Comparison of ENCODE assay signal across 8 cellular contexts in the genomic region with DNA sequence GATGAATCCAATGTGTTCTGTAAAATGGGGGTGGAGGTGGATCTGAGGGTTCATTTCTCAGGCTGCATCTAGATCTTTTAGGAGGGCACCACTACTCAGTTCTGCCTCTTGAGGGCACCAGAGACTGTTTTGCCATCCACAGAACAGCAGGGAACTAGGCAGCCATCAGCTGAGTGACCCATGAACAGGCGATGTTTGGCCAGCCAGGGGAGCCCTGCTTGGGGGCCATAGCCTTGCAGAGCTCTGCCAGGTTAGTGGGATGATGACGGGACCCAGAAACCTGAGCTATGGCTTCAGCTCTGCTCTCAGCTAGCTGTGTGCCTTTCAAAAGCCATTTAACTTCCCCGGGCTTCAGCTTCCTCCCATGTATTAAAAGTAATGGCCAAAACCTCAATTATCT. TPM values are rescaled to one million over a fixed set of nuclear protein-coding genes. Genes with fewer than 3 reads are reported as not detected.
A peak's percentile ranks its signal among the peaks of the same experiment; 100 is the strongest.
DNase-seq lines count a peak whose midpoint lies in the region; FAIRE-seq and TF ChIP-seq lines count a peak whose summit lies in the region.

No MANE protein-coding gene starts in this region.

- H3K27ac ChIP-seq in endothelial cell of umbilical vein (ENCODE audit: insufficient read depth, low read depth, low read length) (no peak overlapping the region), transverse colon (no peak overlapping the region)

- CTCF ChIA-PET in endothelial cell of umbilical vein (lab: Charles Lee), result interaction anchor here (0.5 to 2.7 kb wide), 60 partner anchors 10 to 744 kb away, joined by 3 to 85 read pairs (median 4); a partner anchor contains a TSS

- peak; percentile 92 for FAIRE-seq in endothelial cell of umbilical vein (lab: Jason Lieb, UNC)

- no peak overlapping the region for H3K4me2 ChIP-seq in endothelial cell of umbilical vein (ENCODE audit: insufficient read depth, low read length)

- in situ Hi-C loops in transverse colon (cut with MboI; ENCODE audit: low pct_ligation_motif_present in 1 of 4, low pct_unique_long_range_greater_than_20kb in 1 of 4, low sequenced_read_pairs in 3 of 4), result loop anchor here (10.0 kb wide), 3 partner anchors 219 to 339 kb away; a partner anchor contains a TSS

- dilution Hi-C loops in endothelial cell of umbilical vein (cut with MboI; ENCODE audit: extremely low pct_ligation_motif_present, low sequenced_read_pairs), result no loop called here

- WGBS in transverse colon (ENCODE audit: low coverage in 1 of 2), 2 donors, result 30% methylated on average over 3 of the region's 3 CpGs; no CpG with 5 or more reads in 1 of the 2 donors

- TF ChIP-seq POLR2A in endothelial cell of umbilical vein (IDR thresholded peaks at IDR 0.05; ENCODE audit: low read depth, low read length) (no peak), transverse colon (IDR thresholded peaks at IDR 0.05) (no peak)

- TF ChIP-seq EP300 in transverse colon (IDR thresholded peaks at IDR 0.05; ENCODE audit: low read depth), result no peak

- no peaks in the 10 kb centered on the region for H4K20me1 ChIP-seq in endothelial cell of umbilical vein (replicated peaks; ENCODE audit: control insufficient read depth, extremely low read depth, insufficient read depth, low read length)

- H3K36me3 ChIP-seq in endothelial cell of umbilical vein (ENCODE audit: control insufficient read depth in 2 of 2, extremely low read depth in 1 of 2, insufficient read depth in 2 of 2, low read length in 2 of 2) (no peaks in the 10 kb centered on the region), transverse colon (no peaks in the 10 kb centered on the region)

- H3K4me1 ChIP-seq in endothelial cell of umbilical vein (ENCODE audit: control insufficient read depth, extremely low read depth, insufficient read depth, low read length), result peaks cover 13% of the 10 kb centered on the region
- peaks cover 0 to 5% (median 0%) of the 10 kb centered on the region in 4 donors for H3K4me1 ChIP-seq in transverse colon

- H3K9me3 ChIP-seq in endothelial cell of umbilical vein (replicated peaks; ENCODE audit: control insufficient read depth, insufficient read depth, low read length), result no peaks in the 10 kb centered on the region
- no peaks in the 10 kb centered on the region for H3K9me3 ChIP-seq in transverse colon

- no peaks in the 10 kb centered on the region for H3K9me1 ChIP-seq in endothelial cell of umbilical vein (replicated peaks; ENCODE audit: control insufficient read depth, extremely low read depth, insufficient read depth, low read length)

- H3K27me3 ChIP-seq in endothelial cell of umbilical vein (ENCODE audit: control insufficient read depth in 2 of 2, insufficient read depth in 2 of 2, low read length in 2 of 2) (no peaks in the 10 kb centered on the region), transverse colon (no peaks in the 10 kb centered on the region)

- TF ChIP-seq CTCF in endothelial cell of umbilical vein (IDR thresholded peaks at IDR 0.05; ENCODE audit: extremely low read depth in 1 of 2, insufficient read depth in 1 of 2, low read depth in 1 of 2, low read length in 2 of 2), result peak; percentile 86 to 88
- TF ChIP-seq CTCF in transverse colon (IDR thresholded peaks at IDR 0.05), result peak; percentile 83 to 93 (median 86)

- H3K4me3 ChIP-seq in endothelial cell of umbilical vein (replicated peaks in 1 of 3; ENCODE audit: insufficient read depth in 1 of 3, low read depth in 1 of 3, low read length in 3 of 3) (no peak overlapping the region), transverse colon (no peak overlapping the region)

- DNase-seq in activated gamma-delta T cell treated with Interleukin-2 at 50 U/mL for 16 hours, result peak; percentile 29
- no peak for DNase-seq in activated gamma-delta T cell (lab: John Stamatoyannopoulos, UW)
- peak; percentile 54 for DNase-seq in HK-2 (ENCODE audit: unreplicated experiment)
- DNase-seq in NCI-H82 (lab: John Stamatoyannopoulos, UW), result peak; percentile 90
- DNase-seq in activated CD8-positive, alpha-beta memory T cell treated with anti-CD3 and anti-CD28 coated beads for 1 hour (ENCODE audit: extremely low read depth in 1 of 2, low read depth in 1 of 2), result peak; percentile 5 to 7
- DNase-seq in endothelial cell of umbilical vein (ENCODE audit: low read depth, low spot score), result peak; percentile 83
- DNase-seq in middle frontal gyrus (ENCODE audit: extremely low spot score, low spot score), result peak; percentile 52
- peak; percentile 72 for DNase-seq in transverse colon

- BruUV-seq in endothelial cell of umbilical vein (replicated peaks; lab: Mats Ljungman, UMichigan), result no TSS peak

- intact Hi-C loops in endothelial cell of umbilical vein (cut with micrococcal nuclease) (loop anchor here (1.0 to 5.0 kb wide), 7 partner anchors 174 to 556 kb away; a partner anchor contains a TSS), transverse colon (cut with DNase I; ENCODE audit: low total_unique reads) (loop anchor here (5.0 kb wide), 2 partner anchors 221 to 341 kb away; no protein-coding TSS in a partner anchor)

- POLR2A ChIA-PET in endothelial cell of umbilical vein (lab: Charles Lee), result no interaction called here

- H2AFZ ChIP-seq in endothelial cell of umbilical vein (ENCODE audit: low read depth, low read length), result no peak overlapping the region

- no peak overlapping the region for H3K9ac ChIP-seq in endothelial cell of umbilical vein (replicated peaks; ENCODE audit: extremely low read depth, insufficient read depth, low read length)

- H3K79me2 ChIP-seq in endothelial cell of umbilical vein (ENCODE audit: control insufficient read depth, insufficient read depth, low read length), result no peaks in the 10 kb centered on the region

TF ChIP-seq in endothelial cell of umbilical vein, 7 proteins besides CTCF, POLR2A, EP300 and RAD21:
- TF ChIP-seq JUN (IDR thresholded peaks at IDR 0.05; ENCODE audit: borderline replicate concordance, insufficient read depth, insufficient read length, low read depth), result no peak
- TF ChIP-seq EZH2 (IDR thresholded peaks at IDR 0.05; ENCODE audit: borderline replicate concordance, low read depth, low read length, severe bottlenecking), result no peak
- no peak for TF ChIP-seq POLR2AphosphoS5 (IDR thresholded peaks at IDR 0.05; ENCODE audit: insufficient read depth, low read depth, low read length)
- no peak for TF ChIP-seq GATA2 (IDR thresholded peaks at IDR 0.05; ENCODE audit: insufficient read depth, insufficient read length, low read depth, low read length)
- TF ChIP-seq, protein P1, sequence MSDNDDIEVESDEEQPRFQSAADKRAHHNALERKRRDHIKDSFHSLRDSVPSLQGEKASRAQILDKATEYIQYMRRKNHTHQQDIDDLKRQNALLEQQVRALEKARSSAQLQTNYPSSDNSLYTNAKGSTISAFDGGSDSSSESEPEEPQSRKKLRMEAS (IDR thresholded peaks at IDR 0.05; ENCODE audit: insufficient read depth, insufficient read length), result no peak
- no peak for TF ChIP-seq FOS (IDR thresholded peaks at IDR 0.05; ENCODE audit: borderline replicate concordance, insufficient read depth, low read length)
- TF ChIP-seq MYC (IDR thresholded peaks at IDR 0.05; ENCODE audit: low read depth, low read length), result no peak

RNA-seq across cellular contexts. Expression of a gene that starts 13.4 kb away (rescaled TPM):
- 3.2 and 5.4 TPM in 2 replicates for total RNA-seq in endothelial cell of umbilical vein
- polyA plus RNA-seq in endothelial cell of umbilical vein, result 0.62 and 1.3 TPM in 2 replicates
- 0.65 and 1.0 TPM in 2 replicates for polyA plus RNA-seq in endothelial cell of umbilical vein (2011; cell fraction: cytosol; rRNA removed)
- polyA plus RNA-seq in endothelial cell of umbilical vein (2011; cell fraction: nucleus; rRNA removed), result 5.1 and 5.8 TPM in 2 replicates
- 1.8 and 2.0 TPM in 2 replicates for polyA plus RNA-seq in endothelial cell of umbilical vein (2012)
- 2.9 and 3.9 TPM in 2 replicates for polyA minus RNA-seq in endothelial cell of umbilical vein
- 2.5 TPM for polyA minus RNA-seq in endothelial cell of umbilical vein (2011; cell fraction: cytosol; rRNA and poly(A)+ RNA removed)
- polyA minus RNA-seq in endothelial cell of umbilical vein (2011; cell fraction: nucleus; rRNA and poly(A)+ RNA removed), result 10.6 and 11.1 TPM in 2 replicates
- total RNA-seq in transverse colon, result 10 to 100 TPM in 3 of 4 donors, 1 to 10 TPM in 1; 8.5 to 34.8 (median 14.1) TPM

RNA-seq across cellular contexts. Expression of a gene that starts 32.4 kb away (rescaled TPM):
- total RNA-seq in endothelial cell of umbilical vein, result 0.51 and 0.62 TPM in 2 replicates
- 0.18 and 0.58 TPM in 2 replicates for polyA plus RNA-seq in endothelial cell of umbilical vein
- 0.27 and 0.41 TPM in 2 replicates for polyA plus RNA-seq in endothelial cell of umbilical vein (2011; cell fraction: cytosol; rRNA removed)
- polyA plus RNA-seq in endothelial cell of umbilical vein (2011; cell fraction: nucleus; rRNA removed), result 0.14 and 0.49 TPM in 2 replicates
- polyA plus RNA-seq in endothelial cell of umbilical vein (2012), result 0.38 and 0.58 TPM in 2 replicates
- 0.15 and 1.7 TPM in 2 replicates for polyA minus RNA-seq in endothelial cell of umbilical vein
- not detected for polyA minus RNA-seq in endothelial cell of umbilical vein (2011; cell fraction: cytosol; rRNA and poly(A)+ RNA removed)
- not detected in 2 replicates for polyA minus RNA-seq in endothelial cell of umbilical vein (2011; cell fraction: nucleus; rRNA and poly(A)+ RNA removed)
- 1 to 10 TPM; 1.6 to 5.2 (median 3.7) TPM for total RNA-seq in transverse colon
